ENCODE assay signal across 8 cellular contexts in genomic region chr15:83206971-83207621, GRCh38. TPM values are rescaled to one million over a fixed set of nuclear protein-coding genes. Genes with fewer than 3 reads are reported as not detected.
A peak's percentile ranks its signal among the peaks of the same experiment; 100 is the strongest.
DNase-seq lines count a peak whose midpoint lies in the region; ATAC-seq and TF ChIP-seq lines count a peak whose summit lies in the region.

No MANE protein-coding gene starts in this region.

- H3K27ac Mint-ChIP-seq in activated naive CD8-positive, alpha-beta T cell treated with anti-CD3 and anti-CD28 coated beads for 36 hours = no peak overlapping the region

- peak overlapping the region; percentile 89 for H3K4me3 ChIP-seq in AG09309 (ENCODE audit: control insufficient read depth, low read depth, low read length)
- H3K4me3 ChIP-seq in neuron (ENCODE audit: low read length) = peak overlapping the region; percentile 86

- no peak for DNase-seq in AG09309 (ENCODE audit: low read depth)
- peak; percentile 37 for DNase-seq in HuH-7.5 (ENCODE audit: low spot score)
- DNase-seq in activated naive CD8-positive, alpha-beta T cell treated with anti-CD3 and anti-CD28 coated beads for 36 hours = peak; percentile 33
- peak; percentile 49 for DNase-seq in glomerular visceral epithelial cell (ENCODE audit: extremely low spot score)
- DNase-seq in NCI-H2196 treated with DMSO at 0.1 percent for 48 hours (lab: John Stamatoyannopoulos, UW; ENCODE audit: unreplicated experiment) = no peak

- peaks cover 2% of the 10 kb centered on the region for H3K9me3 Mint-ChIP-seq in activated naive CD8-positive, alpha-beta T cell treated with anti-CD3 and anti-CD28 coated beads for 36 hours

- H2AFZ ChIP-seq in neuron (ENCODE audit: low read depth, low read length) = peak overlapping the region; percentile 77

- H3K27me3 ChIP-seq in neuron (ENCODE audit: insufficient read depth, low read length) = no peaks in the 10 kb centered on the region

- peaks cover 42% of the 10 kb centered on the region for H3K27me3 Mint-ChIP-seq in activated naive CD8-positive, alpha-beta T cell treated with anti-CD3 and anti-CD28 coated beads for 36 hours

- no peaks in the 10 kb centered on the region for H3K9me3 ChIP-seq in neuron (ENCODE audit: low read length)

- H3K36me3 ChIP-seq in neuron (ENCODE audit: insufficient read depth, low read length) = no peaks in the 10 kb centered on the region

- peaks cover 7% of the 10 kb centered on the region for H3K4me1 Mint-ChIP-seq in activated naive CD8-positive, alpha-beta T cell treated with anti-CD3 and anti-CD28 coated beads for 36 hours

- peaks cover 31% of the 10 kb centered on the region for H3K4me1 ChIP-seq in neuron (ENCODE audit: insufficient read depth, low read length)

- H3K36me3 Mint-ChIP-seq in activated naive CD8-positive, alpha-beta T cell treated with anti-CD3 and anti-CD28 coated beads for 36 hours = peaks cover 2% of the 10 kb centered on the region

- no peak for TF ChIP-seq CTCF in AG09309 (IDR thresholded peaks at IDR 0.05; ENCODE audit: control insufficient read depth, insufficient read depth, low read depth, low read length, missing control alignments)

- no peak overlapping the region for H3K4me3 Mint-ChIP-seq in activated naive CD8-positive, alpha-beta T cell treated with anti-CD3 and anti-CD28 coated beads for 36 hours

- ATAC-seq in GM18868 (IDR thresholded peaks at IDR 0.05; ENCODE audit: unreplicated experiment) (peak; percentile 23), HG03025 (IDR thresholded peaks at IDR 0.05; ENCODE audit: low FRiP score, unreplicated experiment) (no peak)

RNA-seq across cellular contexts. Expression of gene HDGFL3, which starts 0.5 kb away (rescaled TPM):
- 10 to 100 TPM; 13.7 to 14.1 TPM for total RNA-seq in activated naive CD8-positive, alpha-beta T cell treated with anti-CD3 and anti-CD28 coated beads for 36 hours

Comparison
In these comparisons a context has a peak if more than half of its experiments do, and no peak if none do; other contexts are left out.
1. DNase-seq: peak in HuH-7.5 (single experiment), activated naive CD8-positive, alpha-beta T cell treated with anti-CD3 and anti-CD28 coated beads for 36 hours (single experiment) and glomerular visceral epithelial cell (single experiment); none in AG09309 (single experiment) and NCI-H2196 treated with DMSO at 0.1 percent for 48 hours (single experiment).